8 cellular contexts compared by ENCODE assay signal in genomic region chr6:153210083-153210482, GRCh38.
DNase-seq lines count a peak whose midpoint lies in the region; ATAC-seq and TF ChIP-seq lines count a peak whose summit lies in the region.
"Had no signal": no experiment of that assay in that cellular context is flagged by ENCODE, and none has a peak within 500 bp of the region (broad histone marks: within the 10 kb centered on the region; RNA-seq: fewer than 3 reads in every experiment).

No MANE protein-coding gene starts in this region.

- H3K27ac ChIP-seq in sigmoid colon (no peak overlapping the region), right atrium auricular region (no peak overlapping the region)

- no peak for TF ChIP-seq POLR2A in sigmoid colon (IDR thresholded peaks at IDR 0.05)

- no peaks in the 10 kb centered on the region for H3K9me3 Mint-ChIP-seq in natural killer cell treated with Interleukin-12 subunit alpha and Interleukin-12 subunit beta and Interleukin-15 and Interleukin-18, amount 100 ng/mL, for 72 hours

- no peak for TF ChIP-seq EP300 in sigmoid colon (IDR thresholded peaks at IDR 0.05)

- no peak overlapping the region for H3K4me3 ChIP-seq in sigmoid colon
- H3K4me3 ChIP-seq in right atrium auricular region: no peak overlapping the region

- H3K27me3 Mint-ChIP-seq in natural killer cell treated with Interleukin-12 subunit alpha and Interleukin-12 subunit beta and Interleukin-15 and Interleukin-18, amount 100 ng/mL, for 72 hours: no peaks in the 10 kb centered on the region

- intact Hi-C loops in sigmoid colon (cut with DNase I): no loop called here

- H3K27ac Mint-ChIP-seq in natural killer cell treated with Interleukin-12 subunit alpha and Interleukin-12 subunit beta and Interleukin-15 and Interleukin-18, amount 100 ng/mL, for 72 hours: no peak overlapping the region

- WGBS in sigmoid colon, 2 donors: 19 to 55% methylated on average over 5 of the region's 5 CpGs

- no peaks in the 10 kb centered on the region for H3K4me1 ChIP-seq in sigmoid colon
- no peaks in the 10 kb centered on the region for H3K4me1 ChIP-seq in right atrium auricular region

- H3K9me3 ChIP-seq in sigmoid colon (no peaks in the 10 kb centered on the region), right atrium auricular region (no peaks in the 10 kb centered on the region)

- TF ChIP-seq CTCF in sigmoid colon (IDR thresholded peaks at IDR 0.05) (no peak), right atrium auricular region (IDR thresholded peaks at IDR 0.05) (no peak)

- peak overlapping the region; percentile 11 for H3K4me3 Mint-ChIP-seq in natural killer cell treated with Interleukin-12 subunit alpha and Interleukin-12 subunit beta and Interleukin-15 and Interleukin-18, amount 100 ng/mL, for 72 hours

- H3K36me3 ChIP-seq in sigmoid colon: no peaks in the 10 kb centered on the region
- H3K36me3 ChIP-seq in right atrium auricular region: no peaks in the 10 kb centered on the region

- DNase-seq in M059J (ENCODE audit: low read depth) (peak; percentile 28), sigmoid colon (no peak), GOT3 (lab: John Stamatoyannopoulos, UW) (no peak), right atrium auricular region (ENCODE audit: low spot score) (no peak)
- no peak for DNase-seq in natural killer cell treated with Interleukin-12 subunit alpha and Interleukin-12 subunit beta and Interleukin-15 and Interleukin-18, amount 100 ng/mL, for 72 hours (ENCODE audit: low spot score)
- DNase-seq: stimulated activated naive CD8-positive, alpha-beta T cell treated with anti-CD3 and anti-CD28 coated beads, Interleukin-15, Interleukin-2, amounts not matched to agents 100 U/mL and 50 U/mL, for 24 hours had no signal

- H3K4me1 Mint-ChIP-seq in natural killer cell treated with Interleukin-12 subunit alpha and Interleukin-12 subunit beta and Interleukin-15 and Interleukin-18, amount 100 ng/mL, for 72 hours (ENCODE audit: low read depth in 2 of 2): peaks cover 10 to 13% of the 10 kb centered on the region in 2 donors

- ATAC-seq in GM18909 (IDR thresholded peaks at IDR 0.05; ENCODE audit: poor library complexity, unreplicated experiment): peak; percentile 95
- peak; percentile 75 for ATAC-seq in HG02623 (IDR thresholded peaks at IDR 0.05; ENCODE audit: unreplicated experiment)
- no peak for ATAC-seq in natural killer cell treated with Interleukin-12 subunit alpha and Interleukin-12 subunit beta and Interleukin-15 and Interleukin-18, amount 100 ng/mL, for 72 hours
- ATAC-seq: stimulated activated naive CD8-positive, alpha-beta T cell treated with anti-CD3 and anti-CD28 coated beads, Interleukin-15, Interleukin-2, amounts not matched to agents 100 U/mL and 50 U/mL, for 24 hours had no signal

- H3K36me3 Mint-ChIP-seq in natural killer cell treated with Interleukin-12 subunit alpha and Interleukin-12 subunit beta and Interleukin-15 and Interleukin-18, amount 100 ng/mL, for 72 hours: no peaks in the 10 kb centered on the region

- H3K27me3 ChIP-seq in sigmoid colon: no peaks in the 10 kb centered on the region
- H3K27me3 ChIP-seq in right atrium auricular region: no peaks in the 10 kb centered on the region

Comparison
In these comparisons a context has a peak if more than half of its experiments do, and no peak if none do; other contexts are left out.
1. ATAC-seq: peak in GM18909 (single experiment) and HG02623 (single experiment); none in natural killer cell treated with Interleukin-12 subunit alpha and Interleukin-12 subunit beta and Interleukin-15 and Interleukin-18, amount 100 ng/mL, for 72 hours (0 of 2).